ENCODE assay signal across 17 cellular contexts in genomic region chr1:171963762-171964161, GRCh38.
"Had no signal": no experiment of that assay in that cellular context is flagged by ENCODE, and none has a peak within 500 bp of the region (broad histone marks: within the 10 kb centered on the region; RNA-seq: fewer than 3 reads in every experiment).

No MANE protein-coding gene starts in this region.

- H3K4me2 ChIP-seq: hepatocyte had no signal

- H3K79me2 ChIP-seq: hepatocyte had no signal

- H3K27ac ChIP-seq: coronary artery, dorsolateral prefrontal cortex, esophagus muscularis mucosa, foreskin keratinocyte, gastroesophageal sphincter, heart left ventricle, hepatocyte, left lung, lower lobe of right lung had no signal

- DNase-seq: dermis blood vessel endothelial cell; dorsolateral prefrontal cortex; effector CD4-positive, alpha-beta T cell; effector memory CD4-positive, alpha-beta T cell; foreskin keratinocyte; heart left ventricle; hypothalamus; left cardiac atrium; left lung; left ventricle myocardium superior; lower lobe of right lung; mesenchymal stem cell; midbrain had no signal

- ATAC-seq: foreskin keratinocyte, gastroesophageal sphincter, heart left ventricle, left cardiac atrium, left lung, left ventricle myocardium superior, lower lobe of right lung had no signal

- H3K4me3 ChIP-seq: coronary artery, dorsolateral prefrontal cortex, esophagus muscularis mucosa, gastroesophageal sphincter, heart left ventricle, hepatocyte, left lung, lower lobe of right lung had no signal

- H3K9me3 ChIP-seq: esophagus muscularis mucosa, gastroesophageal sphincter, heart left ventricle, left lung, lower lobe of right lung had no signal

- H3K36me3 ChIP-seq: esophagus muscularis mucosa, gastroesophageal sphincter, heart left ventricle, left lung, lower lobe of right lung had no signal

- H3K27me3 ChIP-seq: dorsolateral prefrontal cortex, esophagus muscularis mucosa, gastroesophageal sphincter, hepatocyte, left lung had no signal

- H3K4me1 ChIP-seq: esophagus muscularis mucosa, gastroesophageal sphincter, left lung, lower lobe of right lung had no signal
